17 cellular contexts compared by ENCODE assay signal in the genomic region with DNA sequence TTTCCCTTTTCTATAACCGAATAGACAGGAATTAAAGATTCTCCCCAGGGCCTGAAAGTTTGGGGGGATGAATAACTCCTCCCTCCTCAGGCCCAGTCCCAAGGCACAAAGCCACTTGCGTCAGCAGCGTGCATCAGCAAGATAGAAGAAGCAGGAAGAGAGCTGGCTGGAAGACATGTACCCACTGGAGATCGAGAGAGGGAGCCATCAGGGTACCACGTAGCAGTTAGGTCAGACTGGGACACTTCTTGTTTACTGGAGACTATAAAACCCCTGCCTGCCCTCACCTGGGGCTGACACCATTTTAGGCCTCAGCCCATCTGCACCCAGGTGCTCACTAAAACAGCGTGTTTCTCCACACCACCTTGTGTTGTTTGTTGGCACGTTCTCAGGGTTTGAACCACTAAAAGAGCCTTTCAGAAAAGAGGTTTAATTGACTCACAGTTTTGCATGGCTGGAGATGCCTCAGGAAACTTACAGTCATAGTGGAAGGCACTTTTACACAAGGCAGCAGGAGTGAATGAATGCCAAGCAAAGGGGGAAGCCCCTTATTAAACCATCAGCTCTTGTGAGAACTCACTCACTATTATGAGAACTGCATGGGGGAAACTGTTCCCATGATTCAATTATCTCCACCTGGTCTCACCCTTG.
DNase-seq lines count a peak whose midpoint lies in the region; ATAC-seq and TF ChIP-seq lines count a peak whose summit lies in the region.
"Had no signal": no experiment of that assay in that cellular context is flagged by ENCODE, and none has a peak within 500 bp of the region (broad histone marks: within the 10 kb centered on the region; RNA-seq: fewer than 3 reads in every experiment).

No MANE protein-coding gene starts in this region.

- H3K4me1 Mint-ChIP-seq in activated naive CD8-positive, alpha-beta T cell treated with anti-CD3 and anti-CD28 coated beads for 36 hours, result peaks cover 4% of the 10 kb centered on the region
- H3K4me1 Mint-ChIP-seq: T-cell had no signal

- no peak overlapping the region for H3K27ac Mint-ChIP-seq in activated naive CD8-positive, alpha-beta T cell treated with anti-CD3 and anti-CD28 coated beads for 36 hours
- H3K27ac Mint-ChIP-seq: T-cell had no signal

- DNase-seq in GM12865 (ENCODE audit: low read depth), result peak; percentile 32
- DNase-seq in activated naive CD8-positive, alpha-beta T cell treated with anti-CD3 and anti-CD28 coated beads for 36 hours, result peak; percentile 14
- no peak for DNase-seq in NCI-H1092 (lab: John Stamatoyannopoulos, UW)
- no peak for DNase-seq in NOMO-1 (lab: John Stamatoyannopoulos, UW; ENCODE audit: unreplicated experiment in 2 of 2)
- DNase-seq in NCI-H774 (lab: John Stamatoyannopoulos, UW), result no peak
- DNase-seq: activated effector memory CD4-positive, alpha-beta T cell treated with Interleukin-2 at 50 U/mL for 16 hours; DMS153; heart right ventricle; MM.1S; NCI-H2029 treated with DMSO at 0.1 percent for 48 hours; nucleus accumbens; RPMI8226; sigmoid colon; T-cell had no signal

- peaks cover 2% of the 10 kb centered on the region for H3K36me3 Mint-ChIP-seq in activated naive CD8-positive, alpha-beta T cell treated with anti-CD3 and anti-CD28 coated beads for 36 hours
- H3K36me3 Mint-ChIP-seq: T-cell had no signal

- H3K4me3 ChIP-seq in GM12865 (ENCODE audit: low read depth, low read length), result no peak overlapping the region
- H3K4me3 ChIP-seq: BLaER1, heart right ventricle, sigmoid colon had no signal

- ATAC-seq in GM18499 (IDR thresholded peaks at IDR 0.05; ENCODE audit: insufficient read depth, unreplicated experiment) (peak; percentile 57), HG02840 (IDR thresholded peaks at IDR 0.05; ENCODE audit: low FRiP score, unreplicated experiment) (peak; percentile 58)
- ATAC-seq: heart right ventricle, T-cell had no signal

- no peak for TF ChIP-seq CTCF in GM12865 (IDR thresholded peaks at IDR 0.05; ENCODE audit: insufficient read depth, low read depth, low read length, missing control alignments)

- H3K9me3 Mint-ChIP-seq in activated naive CD8-positive, alpha-beta T cell treated with anti-CD3 and anti-CD28 coated beads for 36 hours, result peaks cover 6% of the 10 kb centered on the region

- H3K4me3 Mint-ChIP-seq in activated naive CD8-positive, alpha-beta T cell treated with anti-CD3 and anti-CD28 coated beads for 36 hours, result no peak overlapping the region
- H3K4me3 Mint-ChIP-seq: T-cell had no signal

- no peaks in the 10 kb centered on the region for H3K27me3 Mint-ChIP-seq in activated naive CD8-positive, alpha-beta T cell treated with anti-CD3 and anti-CD28 coated beads for 36 hours

Comparison
In these comparisons a context has a peak if more than half of its experiments do, and no peak if none do; other contexts are left out.
1. DNase-seq: peak in GM12865 (single experiment) and activated naive CD8-positive, alpha-beta T cell treated with anti-CD3 and anti-CD28 coated beads for 36 hours (single experiment); none in NCI-H1092 (single experiment), NOMO-1 (0 of 2) and NCI-H774 (single experiment).